Comparison of ENCODE assay signal across 8 cellular contexts in the genomic region with DNA sequence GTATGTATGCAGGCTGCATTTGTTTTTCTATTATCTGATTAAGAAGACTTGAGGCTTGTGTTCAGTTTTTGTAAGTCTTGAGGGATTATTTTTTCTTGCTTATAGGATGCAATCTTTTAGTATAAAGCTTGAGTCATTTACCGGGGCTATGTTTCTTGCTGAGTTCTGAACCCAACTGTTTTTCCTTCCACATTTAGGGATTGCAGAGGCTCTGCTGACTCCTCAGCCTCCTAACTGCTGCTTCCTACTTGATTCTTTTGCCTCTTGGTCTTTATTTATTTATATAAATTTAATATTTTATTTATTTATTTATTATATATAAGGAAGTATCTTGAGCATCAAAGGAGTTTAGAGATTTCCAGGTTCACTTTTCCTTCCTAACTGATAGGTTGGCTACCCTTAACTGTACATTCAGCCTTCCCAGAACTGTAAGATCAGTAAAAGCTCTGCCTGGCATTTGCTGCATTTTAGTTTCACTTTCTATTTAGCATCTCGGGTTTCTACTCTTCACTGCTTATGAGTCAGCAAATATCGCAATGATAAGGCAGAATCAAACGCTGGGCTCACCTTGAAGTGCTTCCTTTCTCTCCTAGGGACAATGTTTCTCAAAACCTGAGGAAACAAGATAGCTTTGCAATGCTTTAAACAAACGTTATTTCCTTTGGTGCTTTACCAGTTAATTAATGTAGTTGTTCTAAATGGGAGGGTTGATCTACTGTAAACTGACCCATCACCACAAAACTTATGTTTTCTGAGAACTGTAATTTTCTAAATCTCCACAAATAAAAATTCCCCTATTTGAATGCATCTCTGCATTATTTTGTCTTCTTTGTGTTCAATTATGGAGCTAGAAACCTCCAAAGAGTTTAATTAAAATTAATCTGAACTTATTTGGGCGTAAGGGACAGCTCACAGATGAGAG.
DNase-seq lines count a peak whose midpoint lies in the region; ATAC-seq and TF ChIP-seq lines count a peak whose summit lies in the region.

No MANE protein-coding gene starts in this region.

- ATAC-seq in GM19438 (IDR thresholded peaks at IDR 0.05; ENCODE audit: low read depth, unreplicated experiment) (peak; percentile 99), HG03439 (IDR thresholded peaks at IDR 0.05; ENCODE audit: unreplicated experiment) (peak; percentile 82), left ventricle myocardium superior (peak; percentile 73)

- intact Hi-C loops in left ventricle myocardium superior (cut with micrococcal nuclease) (no loop called here), sigmoid colon (cut with DNase I) (loop anchor here (10.0 kb wide), 1 partner anchor 148 kb away; no protein-coding TSS in a partner anchor)

- H3K9ac ChIP-seq in adipocyte (ENCODE audit: low read length): peak overlapping the region; percentile 82

- TF ChIP-seq POLR2A in sigmoid colon (IDR thresholded peaks at IDR 0.05): no peak

- H3K36me3 ChIP-seq in adipocyte (ENCODE audit: control insufficient read depth, insufficient read depth, low read length, severe bottlenecking) (no peaks in the 10 kb centered on the region), sigmoid colon (no peaks in the 10 kb centered on the region)

- peak; percentile 68 for DNase-seq in DMS79 (lab: John Stamatoyannopoulos, UW)
- DNase-seq in NCI-H345 treated with DMSO at 0.1 percent for 48 hours (lab: John Stamatoyannopoulos, UW; ENCODE audit: unreplicated experiment): peak; percentile 12
- DNase-seq in adipocyte (ENCODE audit: low read depth): peak; percentile 93
- no peak for DNase-seq in left ventricle myocardium superior
- DNase-seq in sigmoid colon: no peak
- DNase-seq in activated effector memory CD4-positive, alpha-beta T cell treated with Interleukin-2 at 50 U/mL for 16 hours: no peak

- H3K4me1 ChIP-seq in adipocyte (ENCODE audit: control insufficient read depth, insufficient read depth, low read length): peaks cover 11% of the 10 kb centered on the region
- H3K4me1 ChIP-seq in sigmoid colon: peaks cover 0 to 5% (median 0%) of the 10 kb centered on the region in 4 donors

- TF ChIP-seq CTCF in sigmoid colon (IDR thresholded peaks at IDR 0.05): no peak

- peak overlapping the region in 3 of 4 donors; percentile 28 to 62 (median 60) for H3K27ac ChIP-seq in sigmoid colon

- TF ChIP-seq EP300 in sigmoid colon (IDR thresholded peaks at IDR 0.05): no peak

- H3K27me3 ChIP-seq in adipocyte (replicated peaks; ENCODE audit: control insufficient read depth, insufficient read depth, low read length) (no peaks in the 10 kb centered on the region), sigmoid colon (no peaks in the 10 kb centered on the region)

- H3K4me3 ChIP-seq in adipocyte (ENCODE audit: low read length): peak overlapping the region; percentile 77
- H3K4me3 ChIP-seq in sigmoid colon: peak overlapping the region; percentile 25 to 49 (median 42)

- 18 to 26% methylated on average over 6 of the region's 6 CpGs for WGBS in sigmoid colon, 2 donors

- no peaks in the 10 kb centered on the region for H3K9me3 ChIP-seq in adipocyte (ENCODE audit: control insufficient read depth, low read length)
- no peaks in the 10 kb centered on the region for H3K9me3 ChIP-seq in sigmoid colon

Comparison
In these comparisons a context has a peak if more than half of its experiments do, and no peak if none do; other contexts are left out.
1. DNase-seq: peak in DMS79 (single experiment), NCI-H345 treated with DMSO at 0.1 percent for 48 hours (single experiment) and adipocyte (single experiment); none in left ventricle myocardium superior (single experiment), sigmoid colon (single experiment) and activated effector memory CD4-positive, alpha-beta T cell treated with Interleukin-2 at 50 U/mL for 16 hours (single experiment).
2. Peak in every context shown above with its lines, with median percentiles within 50 percentile points of each other: ATAC-seq.